Comparison of ENCODE assay signal across 24 cellular contexts in genomic region chr6:67224989-67225388, GRCh38.
A peak's percentile ranks its signal among the peaks of the same experiment; 100 is the strongest.
DNase-seq lines count a peak whose midpoint lies in the region; ATAC-seq, FAIRE-seq and TF ChIP-seq lines count a peak whose summit lies in the region.
"Had no signal": no experiment of that assay in that cellular context is flagged by ENCODE, and none has a peak within 500 bp of the region (broad histone marks: within the 10 kb centered on the region; RNA-seq: fewer than 3 reads in every experiment).

No MANE protein-coding gene starts in this region.

- H3K79me2 ChIP-seq in HepG2 (ENCODE audit: insufficient read depth, low read length), result no peaks in the 10 kb centered on the region
- H3K79me2 ChIP-seq in Karpas-422 (ENCODE audit: low read length), result no peaks in the 10 kb centered on the region

- H3K9ac ChIP-seq in HepG2 (ENCODE audit: insufficient read depth, low read depth, low read length), result no peak overlapping the region
- H3K9ac ChIP-seq in Karpas-422 (ENCODE audit: low read length), result no peak overlapping the region
- H3K9ac ChIP-seq: BLaER1 had no signal

- no peak for FAIRE-seq in HepG2 (lab: Jason Lieb, UNC)
- FAIRE-seq: GM12878, GM12892, GM18507 had no signal

- POLR2A ChIA-PET in HepG2 (lab: Yijun Ruan, JAX), result no interaction called here

- H3K36me3 ChIP-seq in HepG2 (replicated peaks in 1 of 2; ENCODE audit: control insufficient read depth in 1 of 2, insufficient read depth in 2 of 2, low read length in 2 of 2), result no peaks in the 10 kb centered on the region
- H3K36me3 ChIP-seq in right lobe of liver, result no peaks in the 10 kb centered on the region
- H3K36me3 ChIP-seq in Karpas-422 (ENCODE audit: insufficient read depth, low read length), result no peaks in the 10 kb centered on the region
- H3K36me3 ChIP-seq in heart left ventricle, result no peaks in the 10 kb centered on the region
- no peaks in the 10 kb centered on the region for H3K36me3 ChIP-seq in sigmoid colon
- H3K36me3 ChIP-seq: BE2C, BLaER1 had no signal

- CTCF ChIA-PET in HepG2 (lab: Yijun Ruan, JAX; ENCODE audit: low intra/inter-chr PET ratio, low total read pairs), result no interaction called here

- 0% methylated on average over 1 of the region's 1 CpG for WGBS in HepG2 (ENCODE audit: low lambda C conversion rate)
- WGBS in right lobe of liver (ENCODE audit: insufficient coverage, low coverage, low lambda C conversion rate, missing lambda C conversion rate), result 29% methylated on average over 1 of the region's 1 CpG
- WGBS in heart left ventricle, 4 donors, result 42 to 53% (median 45%) methylated on average over 1 of the region's 1 CpG
- 25 to 62% methylated on average over 1 of the region's 1 CpG for WGBS in sigmoid colon, 2 donors

- in situ Hi-C loops in HepG2 (cut with HindIII; ENCODE audit: extremely low pct_ligation_motif_present, low pct_unique_long_range_greater_than_20kb), result no loop called here

- no peaks in the 10 kb centered on the region for H3K9me3 ChIP-seq in HepG2 (ENCODE audit: low read length)
- no peaks in the 10 kb centered on the region for H3K9me3 ChIP-seq in right lobe of liver
- H3K9me3 ChIP-seq in Karpas-422 (ENCODE audit: low read length), result no peaks in the 10 kb centered on the region
- H3K9me3 ChIP-seq in heart left ventricle, result no peaks in the 10 kb centered on the region
- H3K9me3 ChIP-seq in sigmoid colon, result no peaks in the 10 kb centered on the region
- H3K9me3 ChIP-seq: BE2C, BLaER1 had no signal

- H4K20me1 ChIP-seq in HepG2 (ENCODE audit: insufficient read depth, low read length), result no peaks in the 10 kb centered on the region
- H4K20me1 ChIP-seq in Karpas-422 (ENCODE audit: insufficient read depth, low read depth, low read length), result no peaks in the 10 kb centered on the region
- H4K20me1 ChIP-seq: BLaER1 had no signal

- no peak overlapping the region for H2AFZ ChIP-seq in HepG2 (ENCODE audit: low read length)
- H2AFZ ChIP-seq in Karpas-422 (ENCODE audit: low read length), result peak overlapping the region; percentile 30; the same call in 1 of the 2 replicates

- TF ChIP-seq EP300 in HepG2 (IDR thresholded peaks at IDR 0.05; ENCODE audit: low read depth in 2 of 2, low read length in 2 of 2) (no peak), HepG2 (CRISPR knock-in tag; IDR thresholded peaks at IDR 0.05; ENCODE audit: borderline replicate concordance) (no peak), sigmoid colon (IDR thresholded peaks at IDR 0.05) (no peak)

- BruUV-seq in HepG2 (replicated peaks; lab: Mats Ljungman, UMichigan), result no TSS peak

- ATAC-seq in HepG2, result no peak
- ATAC-seq in right lobe of liver, result no peak
- ATAC-seq in heart left ventricle, result no peak
- ATAC-seq: GM12878 had no signal

- no peak for TF ChIP-seq RAD21 in HepG2 (CRISPR knock-in tag; IDR thresholded peaks at IDR 0.05)

- no peaks in the 10 kb centered on the region for H3K27me3 ChIP-seq in HepG2 (ENCODE audit: control insufficient read depth in 1 of 2, insufficient read depth in 2 of 2, low read length in 2 of 2)
- H3K27me3 ChIP-seq in right lobe of liver, result no peaks in the 10 kb centered on the region
- H3K27me3 ChIP-seq in Karpas-422 (ENCODE audit: low read length), result no peaks in the 10 kb centered on the region
- no peaks in the 10 kb centered on the region for H3K27me3 ChIP-seq in heart left ventricle
- H3K27me3 ChIP-seq in sigmoid colon, result no peaks in the 10 kb centered on the region
- H3K27me3 ChIP-seq: BE2C, BLaER1 had no signal

- TF ChIP-seq POLR2A in HepG2 (IDR thresholded peaks at IDR 0.05; ENCODE audit: insufficient read depth in 1 of 2, low read depth in 2 of 2, low read length in 2 of 2) (no peak), right lobe of liver (IDR thresholded peaks at IDR 0.05) (no peak), heart left ventricle (IDR thresholded peaks at IDR 0.05) (no peak), sigmoid colon (IDR thresholded peaks at IDR 0.05) (no peak)

- H3K27ac ChIP-seq in HepG2 (ENCODE audit: extremely low read length, insufficient read depth, low read length), result no peak overlapping the region
- H3K27ac ChIP-seq in right lobe of liver, result no peak overlapping the region
- no peak overlapping the region for H3K27ac ChIP-seq in Karpas-422 (ENCODE audit: low read length)
- no peak overlapping the region for H3K27ac ChIP-seq in heart left ventricle
- no peak overlapping the region for H3K27ac ChIP-seq in sigmoid colon
- H3K27ac ChIP-seq: 22Rv1, BLaER1 had no signal

- no peak for TF ChIP-seq CTCF in HepG2 (CRISPR knock-in tag; IDR thresholded peaks at IDR 0.05)
- TF ChIP-seq CTCF in right lobe of liver (IDR thresholded peaks at IDR 0.05), result no peak
- TF ChIP-seq CTCF in heart left ventricle (IDR thresholded peaks at IDR 0.05), result no peak
- no peak for TF ChIP-seq CTCF in sigmoid colon (IDR thresholded peaks at IDR 0.05)

- H3K9me2 ChIP-seq in Karpas-422 (replicated peaks; ENCODE audit: insufficient read depth, low read length), result no peaks in the 10 kb centered on the region

- H3K4me2 ChIP-seq in HepG2 (ENCODE audit: low read depth, low read length) (no peak overlapping the region), Karpas-422 (ENCODE audit: low read depth, low read length, poor library complexity, severe bottlenecking) (no peak overlapping the region)
- H3K4me2 ChIP-seq: BLaER1 had no signal

- no peaks in the 10 kb centered on the region for H3K4me1 ChIP-seq in HepG2 (ENCODE audit: insufficient read depth, low read length)
- H3K4me1 ChIP-seq in right lobe of liver, result no peaks in the 10 kb centered on the region
- H3K4me1 ChIP-seq in Karpas-422 (ENCODE audit: low read length), result no peaks in the 10 kb centered on the region; the same call in 1 of the 2 replicates
- H3K4me1 ChIP-seq in heart left ventricle, result no peaks in the 10 kb centered on the region
- H3K4me1 ChIP-seq in sigmoid colon, result no peaks in the 10 kb centered on the region
- H3K4me1 ChIP-seq: BLaER1 had no signal

- DNase-seq in HepG2 (ENCODE audit: low spot score) (no peak), right lobe of liver (no peak), Karpas-422 (no peak), heart left ventricle (no peak), sigmoid colon (no peak)
- DNase-seq: ACHN; BE2C; C1 segment of cervical spinal cord; CD4-positive, alpha-beta memory T cell; CD4-positive, CD25-positive, alpha-beta regulatory T cell; CD8-positive, alpha-beta memory T cell; COR-L47; DMS 273 treated with DMSO at 0.1 percent for 48 hours; DMS153; DMS53; DMS79; DND-41; EL; GDM1 had no signal

- intact Hi-C loops in HepG2 (cut with micrococcal nuclease; ENCODE audit: unreplicated experiment) (loop anchor here (1.0 kb wide), 1 partner anchor 15 kb away; no protein-coding TSS in a partner anchor), right lobe of liver (cut with DNase I) (no loop called here), heart left ventricle (cut with DNase I) (no loop called here), sigmoid colon (cut with DNase I) (no loop called here)

- H3K4me3 ChIP-seq in HepG2 (replicated peaks in 1 of 3; ENCODE audit: insufficient read depth in 1 of 3, low read depth in 2 of 3, low read length in 3 of 3) (no peak overlapping the region), right lobe of liver (no peak overlapping the region), Karpas-422 (ENCODE audit: low read length) (no peak overlapping the region), heart left ventricle (no peak overlapping the region), sigmoid colon (no peak overlapping the region)
- H3K4me3 ChIP-seq: BLaER1, GM12878 had no signal

TF ChIP-seq in HepG2, 621 proteins besides CTCF, POLR2A, EP300 and RAD21:
- TF ChIP-seq ZNF225 (CRISPR knock-in tag; IDR thresholded peaks at IDR 0.05), result no peak
- TF ChIP-seq MAFK (conservative IDR thresholded peaks at IDR 0.05 in 1 of 2, IDR thresholded peaks at IDR 0.05 in 1 of 2; ENCODE audit: low read length in 2 of 2), result peak; percentile 52 to 68
- no peak for TF ChIP-seq GATAD1 (CRISPR knock-in tag; IDR thresholded peaks at IDR 0.05)
- no peak for TF ChIP-seq ZNF207 (IDR thresholded peaks at IDR 0.05; ENCODE audit: borderline replicate concordance)
- no peak for TF ChIP-seq ZBTB44 (CRISPR knock-in tag; IDR thresholded peaks at IDR 0.05)
- no peak for TF ChIP-seq ZNF839 (CRISPR knock-in tag; IDR thresholded peaks at IDR 0.05; ENCODE audit: borderline replicate concordance)
